In the genomic region with DNA sequence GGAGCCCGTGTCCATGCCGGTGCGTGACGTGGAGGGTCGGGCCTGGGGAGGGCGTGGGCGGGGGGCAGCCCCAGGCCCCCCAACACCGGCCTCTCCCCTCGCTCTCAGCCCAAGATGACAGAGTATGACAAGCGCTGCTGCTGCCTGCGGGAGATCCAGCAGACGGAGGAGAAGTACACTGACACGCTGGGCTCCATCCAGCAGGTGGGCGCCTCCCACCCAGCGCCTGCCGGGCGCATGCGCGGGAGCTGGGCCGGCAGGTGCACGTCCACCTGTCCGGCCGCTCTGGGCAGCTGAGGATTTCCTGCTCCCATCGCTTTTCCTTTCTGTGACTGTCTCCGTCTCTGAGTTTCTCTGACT, we compare ENCODE assay signal across 31 cellular contexts. TPM values are rescaled to one million over a fixed set of nuclear protein-coding genes. Genes with fewer than 3 reads are reported as not detected.
A peak's percentile ranks its signal among the peaks of the same experiment; 100 is the strongest.
DNase-seq lines count a peak whose midpoint lies in the region; ATAC-seq and TF ChIP-seq lines count a peak whose summit lies in the region.
"Had no signal": no experiment of that assay in that cellular context is flagged by ENCODE, and none has a peak within 500 bp of the region (broad histone marks: within the 10 kb centered on the region; RNA-seq: fewer than 3 reads in every experiment).

No MANE protein-coding gene starts in this region.

- peak in 1 of 2 donors; percentile 30 for ATAC-seq in lower lobe of right lung
- ATAC-seq in GM21825 (IDR thresholded peaks at IDR 0.05; ENCODE audit: unreplicated experiment) = no peak
- no peak for ATAC-seq in Right ventricle myocardium superior (ENCODE audit: poor library complexity)
- ATAC-seq: body of pancreas, foreskin keratinocyte, T-helper 17 cell had no signal

- H3K4me1 ChIP-seq in lower lobe of right lung = no peaks in the 10 kb centered on the region
- H3K4me1 ChIP-seq: adrenal gland, body of pancreas, esophagus muscularis mucosa, foreskin keratinocyte, heart left ventricle had no signal

- TF ChIP-seq CTCF in lower lobe of right lung (IDR thresholded peaks at IDR 0.05) = no peak

- no peaks in the 10 kb centered on the region for H3K9me3 ChIP-seq in lower lobe of right lung
- H3K9me3 ChIP-seq: adrenal gland, body of pancreas had no signal

- intact Hi-C loops in lower lobe of right lung (cut with DNase I) = no loop called here
- intact Hi-C loops in Right ventricle myocardium superior (cut with DNase I) = no loop called here

- peaks cover 33% of the 10 kb centered on the region for H3K36me3 ChIP-seq in lower lobe of right lung
- H3K36me3 ChIP-seq: esophagus muscularis mucosa had no signal

- H3K4me3 ChIP-seq in lower lobe of right lung = no peak overlapping the region
- H3K4me3 ChIP-seq: adrenal gland, body of pancreas, dorsolateral prefrontal cortex, esophagus muscularis mucosa, heart left ventricle, SK-N-MC, smooth muscle cell had no signal

- H3K27me3 ChIP-seq in lower lobe of right lung (ENCODE audit: low read depth) = no peaks in the 10 kb centered on the region
- H3K27me3 ChIP-seq: adrenal gland, body of pancreas, foreskin keratinocyte had no signal

- no peak overlapping the region for H3K27ac ChIP-seq in lower lobe of right lung
- H3K27ac ChIP-seq: adrenal gland, body of pancreas, dorsolateral prefrontal cortex, esophagus muscularis mucosa, foreskin keratinocyte, heart left ventricle, SK-N-MC had no signal

- DNase-seq in NCI-H510A treated with DMSO at 0.1 percent for 48 hours (lab: John Stamatoyannopoulos, UW) (peak; percentile 3), NCI-H510A (lab: John Stamatoyannopoulos, UW) (no peak), NCI-H1105 (lab: John Stamatoyannopoulos, UW) (peak; percentile 53), NCI-H748 treated with DMSO at 0.1 percent for 48 hours (lab: John Stamatoyannopoulos, UW) (peak; percentile 24), lower lobe of right lung (peak; percentile 30), Right ventricle myocardium superior (no peak)
- DNase-seq: activated CD4-positive, alpha-beta T cell treated with anti-CD3 and anti-CD28 coated beads, Interleukin-2, amount 50 U/mL, for 1 hour; activated CD4-positive, CD25-positive, alpha-beta regulatory T cell; activated gamma-delta T cell treated with Interleukin-2 at 50 U/mL for 16 hours; activated T-cell treated with anti-CD3 and anti-CD28 coated beads, Interleukin-2, amount 50 U/mL, for 1 hour; adrenal gland; AML-193; body of pancreas; CD4-positive, CD25-positive, alpha-beta regulatory T cell; EL; foreskin keratinocyte; heart left ventricle; kidney; midbrain; naive B cell; NCI-H1048; NCI-H82; RPMI8226; stimulated activated naive CD4-positive, alpha-beta T cell; T-helper 17 cell had no signal

RNA-seq across cellular contexts. Expression of gene VAV1, which starts 49.8 kb away (rescaled TPM):
- 36.2 TPM for total RNA-seq in lower lobe of right lung
- total RNA-seq in Right ventricle myocardium superior = 2.8 TPM
- total RNA-seq: smooth muscle cell had no signal

RNA-seq across cellular contexts. Expression of gene SH2D3A, which starts 55.1 kb away (rescaled TPM):
- 21.2 TPM for total RNA-seq in lower lobe of right lung
- not detected for total RNA-seq in Right ventricle myocardium superior
- total RNA-seq: H4 had no signal

Comparison
In these comparisons a context has a peak if more than half of its experiments do, and no peak if none do; other contexts are left out.
1. DNase-seq: peak in NCI-H510A treated with DMSO at 0.1 percent for 48 hours (single experiment), NCI-H1105 (single experiment), NCI-H748 treated with DMSO at 0.1 percent for 48 hours (single experiment) and lower lobe of right lung (single experiment); none in NCI-H510A (single experiment) and Right ventricle myocardium superior (single experiment).
2. RNA of gene SH2D3A, which starts 55.1 kb away (total RNA-seq): 21.2 TPM in lower lobe of right lung (single experiment); not detected in Right ventricle myocardium superior (single experiment); every median in the first group is over 10 times any median in the second.